ENCODE assay signal across 2 cellular contexts in the genomic region with DNA sequence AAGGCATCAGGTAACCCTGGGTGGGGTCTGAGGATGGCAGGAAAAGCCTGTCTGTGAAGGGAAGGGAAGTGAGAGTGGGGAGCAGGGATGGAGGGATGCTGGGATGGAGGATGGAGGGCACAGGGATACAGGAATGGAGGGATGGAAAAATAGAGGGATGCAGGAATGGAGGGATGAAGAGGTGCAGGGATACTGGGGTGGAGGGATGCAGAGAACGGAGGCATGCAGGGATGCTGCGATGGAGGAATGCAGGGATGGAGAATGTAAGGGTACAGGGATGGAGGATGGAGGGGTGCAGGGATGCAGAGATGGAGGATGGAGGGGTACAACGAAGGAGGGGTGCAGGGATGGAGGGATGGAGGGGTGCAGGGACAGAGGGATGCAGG.
A peak's percentile ranks its signal among the peaks of the same experiment; 100 is the strongest.
TF ChIP-seq lines count a peak whose summit lies in the region.

No MANE protein-coding gene starts in this region.

TF ChIP-seq in GM23338, 12 proteins besides CTCF, POLR2A, EP300 and RAD21 (continues in another document):
- TF ChIP-seq, protein P1, sequence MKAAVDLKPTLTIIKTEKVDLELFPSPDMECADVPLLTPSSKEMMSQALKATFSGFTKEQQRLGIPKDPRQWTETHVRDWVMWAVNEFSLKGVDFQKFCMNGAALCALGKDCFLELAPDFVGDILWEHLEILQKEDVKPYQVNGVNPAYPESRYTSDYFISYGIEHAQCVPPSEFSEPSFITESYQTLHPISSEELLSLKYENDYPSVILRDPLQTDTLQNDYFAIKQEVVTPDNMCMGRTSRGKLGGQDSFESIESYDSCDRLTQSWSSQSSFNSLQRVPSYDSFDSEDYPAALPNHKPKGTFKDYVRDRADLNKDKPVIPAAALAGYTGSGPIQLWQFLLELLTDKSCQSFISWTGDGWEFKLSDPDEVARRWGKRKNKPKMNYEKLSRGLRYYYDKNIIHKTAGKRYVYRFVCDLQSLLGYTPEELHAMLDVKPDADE (IDR thresholded peaks at IDR 0.05): no peak
- TF ChIP-seq ZNF114 (CRISPR knock-in tag; IDR thresholded peaks at IDR 0.05) (no peak), EZH2 (IDR thresholded peaks at IDR 0.05; ENCODE audit: low read depth, unreplicated experiment) (no peak), JUNB (IDR thresholded peaks at IDR 0.05; ENCODE audit: unreplicated experiment) (no peak), NANOG (IDR thresholded peaks at IDR 0.05; ENCODE audit: borderline replicate concordance) (no peak), EZH2phosphoT487 (IDR thresholded peaks at IDR 0.05; ENCODE audit: unreplicated experiment) (no peak), STAT1 (IDR thresholded peaks at IDR 0.05; ENCODE audit: unreplicated experiment) (no peak), ZNF331 (CRISPR knock-in tag; IDR thresholded peaks at IDR 0.05; ENCODE audit: low read depth) (no peak), POLR2AphosphoS5 (IDR thresholded peaks at IDR 0.05; ENCODE audit: low read depth) (no peak), CREB1 (CRISPR knock-in tag; IDR thresholded peaks at IDR 0.05; ENCODE audit: low read depth) (no peak)
- TF ChIP-seq, protein P2, sequence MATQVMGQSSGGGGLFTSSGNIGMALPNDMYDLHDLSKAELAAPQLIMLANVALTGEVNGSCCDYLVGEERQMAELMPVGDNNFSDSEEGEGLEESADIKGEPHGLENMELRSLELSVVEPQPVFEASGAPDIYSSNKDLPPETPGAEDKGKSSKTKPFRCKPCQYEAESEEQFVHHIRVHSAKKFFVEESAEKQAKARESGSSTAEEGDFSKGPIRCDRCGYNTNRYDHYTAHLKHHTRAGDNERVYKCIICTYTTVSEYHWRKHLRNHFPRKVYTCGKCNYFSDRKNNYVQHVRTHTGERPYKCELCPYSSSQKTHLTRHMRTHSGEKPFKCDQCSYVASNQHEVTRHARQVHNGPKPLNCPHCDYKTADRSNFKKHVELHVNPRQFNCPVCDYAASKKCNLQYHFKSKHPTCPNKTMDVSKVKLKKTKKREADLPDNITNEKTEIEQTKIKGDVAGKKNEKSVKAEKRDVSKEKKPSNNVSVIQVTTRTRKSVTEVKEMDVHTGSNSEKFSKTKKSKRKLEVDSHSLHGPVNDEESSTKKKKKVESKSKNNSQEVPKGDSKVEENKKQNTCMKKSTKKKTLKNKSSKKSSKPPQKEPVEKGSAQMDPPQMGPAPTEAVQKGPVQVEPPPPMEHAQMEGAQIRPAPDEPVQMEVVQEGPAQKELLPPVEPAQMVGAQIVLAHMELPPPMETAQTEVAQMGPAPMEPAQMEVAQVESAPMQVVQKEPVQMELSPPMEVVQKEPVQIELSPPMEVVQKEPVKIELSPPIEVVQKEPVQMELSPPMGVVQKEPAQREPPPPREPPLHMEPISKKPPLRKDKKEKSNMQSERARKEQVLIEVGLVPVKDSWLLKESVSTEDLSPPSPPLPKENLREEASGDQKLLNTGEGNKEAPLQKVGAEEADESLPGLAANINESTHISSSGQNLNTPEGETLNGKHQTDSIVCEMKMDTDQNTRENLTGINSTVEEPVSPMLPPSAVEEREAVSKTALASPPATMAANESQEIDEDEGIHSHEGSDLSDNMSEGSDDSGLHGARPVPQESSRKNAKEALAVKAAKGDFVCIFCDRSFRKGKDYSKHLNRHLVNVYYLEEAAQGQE (IDR thresholded peaks at IDR 0.05; ENCODE audit: unreplicated experiment): no peak

TF ChIP-seq in H1, 55 proteins besides CTCF, POLR2A, EP300 and RAD21:
- 0 out of 2 replicates have a peak, but pooled peaks have one; percentile 1 for TF ChIP-seq POLR2AphosphoS5 (IDR thresholded peaks at IDR 0.05; ENCODE audit: low read depth, low read length)
- TF ChIP-seq, protein P3, sequence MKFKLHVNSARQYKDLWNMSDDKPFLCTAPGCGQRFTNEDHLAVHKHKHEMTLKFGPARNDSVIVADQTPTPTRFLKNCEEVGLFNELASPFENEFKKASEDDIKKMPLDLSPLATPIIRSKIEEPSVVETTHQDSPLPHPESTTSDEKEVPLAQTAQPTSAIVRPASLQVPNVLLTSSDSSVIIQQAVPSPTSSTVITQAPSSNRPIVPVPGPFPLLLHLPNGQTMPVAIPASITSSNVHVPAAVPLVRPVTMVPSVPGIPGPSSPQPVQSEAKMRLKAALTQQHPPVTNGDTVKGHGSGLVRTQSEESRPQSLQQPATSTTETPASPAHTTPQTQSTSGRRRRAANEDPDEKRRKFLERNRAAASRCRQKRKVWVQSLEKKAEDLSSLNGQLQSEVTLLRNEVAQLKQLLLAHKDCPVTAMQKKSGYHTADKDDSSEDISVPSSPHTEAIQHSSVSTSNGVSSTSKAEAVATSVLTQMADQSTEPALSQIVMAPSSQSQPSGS (IDR thresholded peaks at IDR 0.05; ENCODE audit: low read length): no peak
